Comparison of ENCODE assay signal across 14 cellular contexts in genomic region chr6:157241411-157241979, GRCh38.
DNase-seq lines count a peak whose midpoint lies in the region; ATAC-seq and TF ChIP-seq lines count a peak whose summit lies in the region.
"Had no signal": no experiment of that assay in that cellular context is flagged by ENCODE, and none has a peak within 500 bp of the region (broad histone marks: within the 10 kb centered on the region; RNA-seq: fewer than 3 reads in every experiment).

No MANE protein-coding gene starts in this region.

- no peak overlapping the region for H2BK15ac ChIP-seq in mesendoderm (replicated peaks; ENCODE audit: low read depth)

- no peak overlapping the region for H2BK5ac ChIP-seq in mesendoderm (ENCODE audit: low read length)

- no peak overlapping the region for H3K9ac ChIP-seq in mesendoderm (ENCODE audit: low read length)

- H3K23ac ChIP-seq in mesendoderm (ENCODE audit: low read length): no peak overlapping the region

- H3K4me2 ChIP-seq in mesendoderm (ENCODE audit: low read length): no peak overlapping the region

- no peak overlapping the region for H2AK5ac ChIP-seq in mesendoderm (ENCODE audit: low read length)

- no peak overlapping the region for H2BK120ac ChIP-seq in mesendoderm (ENCODE audit: low read depth, low read length)

- H3K27me3 ChIP-seq in mesendoderm (ENCODE audit: insufficient read depth, low read length, poor library complexity): peaks cover 4% of the 10 kb centered on the region

- H3K79me1 ChIP-seq in mesendoderm (ENCODE audit: low read length): no peaks in the 10 kb centered on the region

- intact Hi-C loops in posterior vena cava (cut with DNase I): no loop called here

- no peaks in the 10 kb centered on the region for H3K79me2 ChIP-seq in mesendoderm (ENCODE audit: control insufficient read depth, insufficient read depth, low read length)

- no peak overlapping the region for H4K8ac ChIP-seq in mesendoderm (ENCODE audit: low read depth, low read length)

- no peak overlapping the region for H3K56ac ChIP-seq in mesendoderm (ENCODE audit: low read length)

- H3K18ac ChIP-seq in mesendoderm (ENCODE audit: low read length): no peak overlapping the region

- no peaks in the 10 kb centered on the region for H3K4me1 ChIP-seq in mesendoderm (ENCODE audit: control insufficient read depth, low read depth, low read length)

- H3K4me3 ChIP-seq in mesendoderm (ENCODE audit: low read length): no peak overlapping the region

- DNase-seq in EH (ENCODE audit: low read depth) (peak; percentile 27), NCI-H69 (lab: John Stamatoyannopoulos, UW) (peak; percentile 31), epithelial cell of prostate (ENCODE audit: low read depth, low spot score) (no peak), posterior vena cava (ENCODE audit: low spot score) (peak; percentile 44), mesendoderm (no peak), erythroblast (lab: John Stamatoyannopoulos, UW) (no peak)
- DNase-seq: activated T-cell treated with anti-CD3 and anti-CD28 coated beads for 4 hours; DND-41; KG1; NCI-H1930; stimulated activated CD4-positive, alpha-beta T cell treated with anti-CD3 and anti-CD28 coated beads, Interleukin-2, amount 100 ng/mL, for 48 hours had no signal

- ATAC-seq in GM21360 (IDR thresholded peaks at IDR 0.05; ENCODE audit: unreplicated experiment) (no peak), GM18517 (IDR thresholded peaks at IDR 0.05; ENCODE audit: unreplicated experiment) (no peak)
- ATAC-seq: SK-N-SH treated with all-trans-retinoic acid at 6 μM for 48 hours had no signal

- H3K27ac ChIP-seq in epithelial cell of prostate: peak overlapping the region; percentile 58
- H3K27ac ChIP-seq in mesendoderm (ENCODE audit: low read depth, low read length): no peak overlapping the region

- H3K4ac ChIP-seq in mesendoderm (ENCODE audit: low read depth, low read length): no peak overlapping the region

- H3K36me3 ChIP-seq in mesendoderm (ENCODE audit: control insufficient read depth, insufficient read depth, low read length): no peaks in the 10 kb centered on the region

- WGBS in mesendoderm (ENCODE audit: extremely low coverage, insufficient coverage, low lambda C conversion rate): no CpG with 5 or more reads among the region's 8 CpGs

- H4K5ac ChIP-seq in mesendoderm (ENCODE audit: low read length): no peak overlapping the region

- TF ChIP-seq POLR2A in erythroblast (IDR thresholded peaks at IDR 0.05; ENCODE audit: low read length): no peak

Comparison
In these comparisons a context has a peak if more than half of its experiments do, and no peak if none do; other contexts are left out.
1. DNase-seq: peak in EH (single experiment), NCI-H69 (single experiment) and posterior vena cava (single experiment); none in epithelial cell of prostate (single experiment), mesendoderm (single experiment) and erythroblast (0 of 2).